7 cellular contexts compared by ENCODE assay signal in genomic region chr12:68686262-68686594, GRCh38. TPM values are rescaled to one million over a fixed set of nuclear protein-coding genes. Genes with fewer than 3 reads are reported as not detected.
DNase-seq lines count a peak whose midpoint lies in the region; ATAC-seq and TF ChIP-seq lines count a peak whose summit lies in the region.

No MANE protein-coding gene starts in this region.

- no peaks in the 10 kb centered on the region for H3K9me3 Mint-ChIP-seq in WTC11
- H3K9me3 Mint-ChIP-seq in stimulated activated naive CD8-positive, alpha-beta T cell treated with anti-CD3 and anti-CD28 coated beads, Interleukin-15, amount 100 ng/mL, for 72 hours: no peaks in the 10 kb centered on the region

- POLR2A ChIA-PET in HEK293 (lab: Yijun Ruan, JAX): interaction anchor here (1.2 kb wide), 1 partner anchor 10 kb away, joined by 5 read pairs; no protein-coding TSS in a partner anchor
- POLR2A ChIA-PET in WTC11 (lab: Charles Lee): no interaction called here

- TF ChIP-seq CTCF in HEK293 (tag by site-specific recombination; IDR thresholded peaks at IDR 0.05) (no peak), WTC11 (IDR thresholded peaks at IDR 0.05) (no peak)

- H3K27ac ChIP-seq in HEK293 (ENCODE audit: extremely low read depth, low read depth, low read length): peak overlapping the region; percentile 55

- peaks cover 16% of the 10 kb centered on the region for H3K4me1 Mint-ChIP-seq in WTC11
- H3K4me1 Mint-ChIP-seq in stimulated activated naive CD8-positive, alpha-beta T cell treated with anti-CD3 and anti-CD28 coated beads, Interleukin-15, amount 100 ng/mL, for 72 hours: peaks cover 54% of the 10 kb centered on the region

- no peaks in the 10 kb centered on the region for H3K9me3 ChIP-seq in HEK293 (ENCODE audit: control insufficient read depth, insufficient read depth, low read depth, low read length)

- DNase-seq in WTC11 (ENCODE audit: low spot score): no peak
- DNase-seq in stimulated activated naive CD8-positive, alpha-beta T cell treated with anti-CD3 and anti-CD28 coated beads, Interleukin-15, amount 100 ng/mL, for 72 hours: no peak
- no peak for DNase-seq in DMS79 treated with DMSO at 0.1 percent for 48 hours (lab: John Stamatoyannopoulos, UW)
- no peak for DNase-seq in inferior parietal cortex (ENCODE audit: extremely low spot score)
- no peak for DNase-seq in SHP77 treated with DMSO at 0.1 percent for 48 hours (lab: John Stamatoyannopoulos, UW)

- peaks cover 14 to 19% of the 10 kb centered on the region in 2 experiments for H3K36me3 ChIP-seq in HEK293 (ENCODE audit: control insufficient read depth in 2 of 2, insufficient read depth in 1 of 2, low read length in 2 of 2)

- ATAC-seq in WTC11: no peak
- ATAC-seq in stimulated activated naive CD8-positive, alpha-beta T cell treated with anti-CD3 and anti-CD28 coated beads, Interleukin-15, amount 100 ng/mL, for 72 hours: peak; percentile 5

- CTCF ChIA-PET in HEK293 (lab: Yijun Ruan, JAX): no interaction called here
- CTCF ChIA-PET in WTC11 (lab: Charles Lee): no interaction called here

- H3K27me3 Mint-ChIP-seq in WTC11 (ENCODE audit: low read depth): no peaks in the 10 kb centered on the region
- no peaks in the 10 kb centered on the region for H3K27me3 Mint-ChIP-seq in stimulated activated naive CD8-positive, alpha-beta T cell treated with anti-CD3 and anti-CD28 coated beads, Interleukin-15, amount 100 ng/mL, for 72 hours

- H3K4me3 ChIP-seq in HEK293 (ENCODE audit: low read depth, low read length) (peak overlapping the region; percentile 96), iPS-11a (ENCODE audit: low read depth, low read length) (peak overlapping the region; percentile 99)

- H3K36me3 Mint-ChIP-seq in WTC11: peaks cover 10% of the 10 kb centered on the region

- H3K4me1 ChIP-seq in HEK293 (ENCODE audit: control insufficient read depth, insufficient read depth, low read length): peaks cover 7% of the 10 kb centered on the region; the same call in 1 of the 2 replicates

- peak overlapping the region; percentile 96 for H3K27ac Mint-ChIP-seq in WTC11
- H3K27ac Mint-ChIP-seq in stimulated activated naive CD8-positive, alpha-beta T cell treated with anti-CD3 and anti-CD28 coated beads, Interleukin-15, amount 100 ng/mL, for 72 hours: peak overlapping the region; percentile 97 to 98

- H3K4me3 Mint-ChIP-seq in WTC11: peak overlapping the region; percentile 96
- H3K4me3 Mint-ChIP-seq in stimulated activated naive CD8-positive, alpha-beta T cell treated with anti-CD3 and anti-CD28 coated beads, Interleukin-15, amount 100 ng/mL, for 72 hours: peak overlapping the region; percentile 98 to 99

TF ChIP-seq in HEK293, 187 proteins besides CTCF, POLR2A, EP300 and RAD21:
- TF ChIP-seq ZNF777 (tag by site-specific recombination; IDR thresholded peaks at IDR 0.05; ENCODE audit: borderline replicate concordance) (peak; percentile 93), ZNF529 (tag by site-specific recombination; IDR thresholded peaks at IDR 0.05; ENCODE audit: insufficient replicate concordance) (no peak), MZF1 (tag by site-specific recombination; IDR thresholded peaks at IDR 0.05; ENCODE audit: borderline replicate concordance) (no peak)

TF ChIP-seq in WTC11, 78 proteins besides CTCF, POLR2A, EP300 and RAD21:
- TF ChIP-seq ZBTB21 (CRISPR knock-in tag; IDR thresholded peaks at IDR 0.05; ENCODE audit: borderline replicate concordance) (no peak), ATF6 (CRISPR knock-in tag; IDR thresholded peaks at IDR 0.05) (no peak), USF1 (CRISPR knock-in tag; IDR thresholded peaks at IDR 0.05) (no peak), FOXP1 (CRISPR knock-in tag; IDR thresholded peaks at IDR 0.05; ENCODE audit: borderline replicate concordance) (no peak), TP53 (CRISPR knock-in tag; IDR thresholded peaks at IDR 0.05) (no peak)
- TF ChIP-seq, protein P1, sequence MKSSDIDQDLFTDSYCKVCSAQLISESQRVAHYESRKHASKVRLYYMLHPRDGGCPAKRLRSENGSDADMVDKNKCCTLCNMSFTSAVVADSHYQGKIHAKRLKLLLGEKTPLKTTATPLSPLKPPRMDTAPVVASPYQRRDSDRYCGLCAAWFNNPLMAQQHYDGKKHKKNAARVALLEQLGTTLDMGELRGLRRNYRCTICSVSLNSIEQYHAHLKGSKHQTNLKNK (CRISPR knock-in tag; IDR thresholded peaks at IDR 0.05): no peak
- TF ChIP-seq, protein P2, sequence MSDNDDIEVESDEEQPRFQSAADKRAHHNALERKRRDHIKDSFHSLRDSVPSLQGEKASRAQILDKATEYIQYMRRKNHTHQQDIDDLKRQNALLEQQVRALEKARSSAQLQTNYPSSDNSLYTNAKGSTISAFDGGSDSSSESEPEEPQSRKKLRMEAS (CRISPR knock-in tag; IDR thresholded peaks at IDR 0.05): no peak
- TF ChIP-seq, protein P3, sequence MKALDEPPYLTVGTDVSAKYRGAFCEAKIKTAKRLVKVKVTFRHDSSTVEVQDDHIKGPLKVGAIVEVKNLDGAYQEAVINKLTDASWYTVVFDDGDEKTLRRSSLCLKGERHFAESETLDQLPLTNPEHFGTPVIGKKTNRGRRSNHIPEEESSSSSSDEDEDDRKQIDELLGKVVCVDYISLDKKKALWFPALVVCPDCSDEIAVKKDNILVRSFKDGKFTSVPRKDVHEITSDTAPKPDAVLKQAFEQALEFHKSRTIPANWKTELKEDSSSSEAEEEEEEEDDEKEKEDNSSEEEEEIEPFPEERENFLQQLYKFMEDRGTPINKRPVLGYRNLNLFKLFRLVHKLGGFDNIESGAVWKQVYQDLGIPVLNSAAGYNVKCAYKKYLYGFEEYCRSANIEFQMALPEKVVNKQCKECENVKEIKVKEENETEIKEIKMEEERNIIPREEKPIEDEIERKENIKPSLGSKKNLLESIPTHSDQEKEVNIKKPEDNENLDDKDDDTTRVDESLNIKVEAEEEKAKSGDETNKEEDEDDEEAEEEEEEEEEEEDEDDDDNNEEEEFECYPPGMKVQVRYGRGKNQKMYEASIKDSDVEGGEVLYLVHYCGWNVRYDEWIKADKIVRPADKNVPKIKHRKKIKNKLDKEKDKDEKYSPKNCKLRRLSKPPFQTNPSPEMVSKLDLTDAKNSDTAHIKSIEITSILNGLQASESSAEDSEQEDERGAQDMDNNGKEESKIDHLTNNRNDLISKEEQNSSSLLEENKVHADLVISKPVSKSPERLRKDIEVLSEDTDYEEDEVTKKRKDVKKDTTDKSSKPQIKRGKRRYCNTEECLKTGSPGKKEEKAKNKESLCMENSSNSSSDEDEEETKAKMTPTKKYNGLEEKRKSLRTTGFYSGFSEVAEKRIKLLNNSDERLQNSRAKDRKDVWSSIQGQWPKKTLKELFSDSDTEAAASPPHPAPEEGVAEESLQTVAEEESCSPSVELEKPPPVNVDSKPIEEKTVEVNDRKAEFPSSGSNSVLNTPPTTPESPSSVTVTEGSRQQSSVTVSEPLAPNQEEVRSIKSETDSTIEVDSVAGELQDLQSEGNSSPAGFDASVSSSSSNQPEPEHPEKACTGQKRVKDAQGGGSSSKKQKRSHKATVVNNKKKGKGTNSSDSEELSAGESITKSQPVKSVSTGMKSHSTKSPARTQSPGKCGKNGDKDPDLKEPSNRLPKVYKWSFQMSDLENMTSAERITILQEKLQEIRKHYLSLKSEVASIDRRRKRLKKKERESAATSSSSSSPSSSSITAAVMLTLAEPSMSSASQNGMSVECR (CRISPR knock-in tag; IDR thresholded peaks at IDR 0.05; ENCODE audit: borderline replicate concordance): no peak

RNA-seq across cellular contexts. Expression of gene NUP107, which starts 0.6 kb away (rescaled TPM):
- 117 to 132 TPM (median 120 TPM) in 3 replicates for total RNA-seq in WTC11 (2021)

RNA-seq across cellular contexts. Expression of gene SLC35E3, which starts 59.7 kb away (rescaled TPM):
- total RNA-seq in WTC11 (2021): 11.1 to 11.3 TPM (median 11.1 TPM) in 3 replicates
